In genomic region chr2:201073071-201073470, GRCh38 we compare ENCODE assay signal across 10 cellular contexts. TPM values are rescaled to one million over a fixed set of nuclear protein-coding genes. Genes with fewer than 3 reads are reported as not detected.
DNase-seq lines count a peak whose midpoint lies in the region; ATAC-seq and TF ChIP-seq lines count a peak whose summit lies in the region.
"Had no signal": no experiment of that assay in that cellular context is flagged by ENCODE, and none has a peak within 500 bp of the region (broad histone marks: within the 10 kb centered on the region; RNA-seq: fewer than 3 reads in every experiment).

No MANE protein-coding gene starts in this region.

- intact Hi-C loops in activated naive CD4-positive, alpha-beta T cell treated with anti-CD3 and anti-CD28 coated beads for 36 hours (cut with micrococcal nuclease), result loop anchor here (5.0 kb wide), 1 partner anchor 379 kb away; the partner anchor contains the start of genes STRADB and TRAK2
- intact Hi-C loops in esophagus squamous epithelium (cut with DNase I) (no loop called here), body of pancreas (cut with DNase I) (loop anchor here (10.0 kb wide), 2 partner anchors 168 to 358 kb away; no protein-coding TSS in a partner anchor)

- no peaks in the 10 kb centered on the region for H3K9me3 ChIP-seq in SJSA1 (replicated peaks)
- no peaks in the 10 kb centered on the region for H3K9me3 ChIP-seq in esophagus squamous epithelium
- H3K9me3 ChIP-seq in smooth muscle cell (replicated peaks; ENCODE audit: low read depth), result no peaks in the 10 kb centered on the region
- no peaks in the 10 kb centered on the region for H3K9me3 ChIP-seq in body of pancreas

- 54 to 56% methylated on average over 1 of the region's 1 CpG for WGBS in esophagus squamous epithelium, 2 donors
- 97% methylated on average over 1 of the region's 1 CpG for WGBS in smooth muscle cell (ENCODE audit: low lambda C conversion rate)
- 79 to 84% methylated on average over 1 of the region's 1 CpG for WGBS in body of pancreas, 2 donors

- H3K9ac ChIP-seq in smooth muscle cell (ENCODE audit: low read depth), result peak overlapping the region; percentile 88

- H3K9me3 Mint-ChIP-seq in activated naive CD4-positive, alpha-beta T cell treated with anti-CD3 and anti-CD28 coated beads for 36 hours, result no peaks in the 10 kb centered on the region
- no peaks in the 10 kb centered on the region for H3K9me3 Mint-ChIP-seq in activated naive CD4-positive, alpha-beta T cell treated with anti-CD3 and anti-CD28 coated beads, Interleukin-2, amount 50 U/mL, for 72 hours

- H4K20me1 ChIP-seq in smooth muscle cell (ENCODE audit: low read depth), result peaks cover 10% of the 10 kb centered on the region

- peaks cover 74% of the 10 kb centered on the region for H3K79me2 ChIP-seq in smooth muscle cell (ENCODE audit: low read depth)

- H2AFZ ChIP-seq in smooth muscle cell (ENCODE audit: low read depth), result no peak overlapping the region

- peaks cover 3% of the 10 kb centered on the region for H3K36me3 Mint-ChIP-seq in activated naive CD4-positive, alpha-beta T cell treated with anti-CD3 and anti-CD28 coated beads for 36 hours (ENCODE audit: low read depth)
- H3K36me3 Mint-ChIP-seq in activated naive CD4-positive, alpha-beta T cell treated with anti-CD3 and anti-CD28 coated beads, Interleukin-2, amount 50 U/mL, for 72 hours, result peaks cover 11 to 16% of the 10 kb centered on the region in 2 donors

- H3K27me3 ChIP-seq in SJSA1 (replicated peaks), result no peaks in the 10 kb centered on the region
- H3K27me3 ChIP-seq in esophagus squamous epithelium, result no peaks in the 10 kb centered on the region
- no peaks in the 10 kb centered on the region for H3K27me3 ChIP-seq in smooth muscle cell (ENCODE audit: low read depth)
- no peaks in the 10 kb centered on the region for H3K27me3 ChIP-seq in body of pancreas
- H3K27me3 ChIP-seq: cardiac muscle cell had no signal

- ATAC-seq in activated naive CD4-positive, alpha-beta T cell treated with anti-CD3 and anti-CD28 coated beads, Interleukin-2, amount 50 U/mL, for 72 hours, result no peak
- ATAC-seq in body of pancreas (no peak), GM19397 (IDR thresholded peaks at IDR 0.05; ENCODE audit: unreplicated experiment) (no peak)

- DNase-seq in activated naive CD4-positive, alpha-beta T cell treated with anti-CD3 and anti-CD28 coated beads for 36 hours, result no peak
- DNase-seq in activated naive CD4-positive, alpha-beta T cell treated with anti-CD3 and anti-CD28 coated beads, Interleukin-2, amount 50 U/mL, for 72 hours (ENCODE audit: low spot score in 2 of 2), result no peak
- peak in 1 of 2 experiments; percentile 9 for DNase-seq in SJSA1 (ENCODE audit: low read depth in 1 of 2, low spot score in 2 of 2)
- no peak for DNase-seq in esophagus squamous epithelium (lab: John Stamatoyannopoulos, UW)
- DNase-seq in smooth muscle cell (lab: John Stamatoyannopoulos, UW; ENCODE audit: unreplicated experiment), result no peak
- no peak for DNase-seq in body of pancreas
- DNase-seq in cerebellar nuclear complex (lab: John Stamatoyannopoulos, UW), result no peak
- DNase-seq: NCI-H526 had no signal

- no peaks in the 10 kb centered on the region for H3K27me3 Mint-ChIP-seq in activated naive CD4-positive, alpha-beta T cell treated with anti-CD3 and anti-CD28 coated beads for 36 hours (ENCODE audit: low read depth)

- H3F3A ChIP-seq in smooth muscle cell (ENCODE audit: low read depth), result no peaks in the 10 kb centered on the region

- peak overlapping the region; percentile 93 for H3K4me2 ChIP-seq in smooth muscle cell

- 0 out of 2 replicates have a peak, but pooled peaks cover 3% of the 10 kb centered on the region for H3K36me3 ChIP-seq in SJSA1
- no peaks in the 10 kb centered on the region for H3K36me3 ChIP-seq in esophagus squamous epithelium
- no peaks in the 10 kb centered on the region for H3K36me3 ChIP-seq in smooth muscle cell (ENCODE audit: low read depth)
- no peaks in the 10 kb centered on the region for H3K36me3 ChIP-seq in body of pancreas (replicated peaks in 1 of 2; ENCODE audit: insufficient read depth in 1 of 2, low read depth in 2 of 2)
- H3K36me3 ChIP-seq: cardiac muscle cell had no signal

- TF ChIP-seq CTCF in esophagus squamous epithelium (IDR thresholded peaks at IDR 0.05), result no peak
- TF ChIP-seq CTCF in smooth muscle cell (IDR thresholded peaks at IDR 0.05; ENCODE audit: borderline replicate concordance, insufficient read depth, poor library complexity, severe bottlenecking), result no peak
- TF ChIP-seq CTCF in body of pancreas (IDR thresholded peaks at IDR 0.05), result no peak

- H3K4me3 ChIP-seq in SJSA1 (0 out of 2 replicates have a peak overlapping the region, but pooled peaks have one; percentile 69), esophagus squamous epithelium (peak overlapping the region in 3 of 4 donors; percentile 88 to 98 (median 92)), smooth muscle cell (peak overlapping the region; percentile 87), body of pancreas (no peak overlapping the region)

- TF ChIP-seq POLR2A in esophagus squamous epithelium (IDR thresholded peaks at IDR 0.05) (no peak), body of pancreas (IDR thresholded peaks at IDR 0.05) (no peak)

- H3K4me1 ChIP-seq in SJSA1 (replicated peaks) (peaks cover 9% of the 10 kb centered on the region; the same call in 1 of the 2 replicates), esophagus squamous epithelium (peaks cover 28 to 67% (median 37%) of the 10 kb centered on the region in 3 donors), smooth muscle cell (ENCODE audit: low read depth) (peaks cover 21% of the 10 kb centered on the region), body of pancreas (peaks cover 30% of the 10 kb centered on the region)

- H3K4me3 Mint-ChIP-seq in activated naive CD4-positive, alpha-beta T cell treated with anti-CD3 and anti-CD28 coated beads for 36 hours, result peak overlapping the region; percentile 41

- H3K27ac ChIP-seq in SJSA1, result no peak overlapping the region
- no peak overlapping the region for H3K27ac ChIP-seq in esophagus squamous epithelium
- H3K27ac ChIP-seq in smooth muscle cell (ENCODE audit: low read depth), result no peak overlapping the region
- H3K27ac ChIP-seq in body of pancreas, result no peak overlapping the region
- H3K27ac ChIP-seq: cardiac muscle cell had no signal

- CTCF ChIA-PET in activated naive CD4-positive, alpha-beta T cell treated with anti-CD3 and anti-CD28 coated beads for 36 hours (lab: Charles Lee), result interaction anchor here (0.7 kb wide), 1 partner anchor 167 kb away, joined by 3 read pairs; no protein-coding TSS in a partner anchor

- peaks cover 44% of the 10 kb centered on the region for H3K4me1 Mint-ChIP-seq in activated naive CD4-positive, alpha-beta T cell treated with anti-CD3 and anti-CD28 coated beads for 36 hours (ENCODE audit: low read depth)

- no peak overlapping the region for H3K27ac Mint-ChIP-seq in activated naive CD4-positive, alpha-beta T cell treated with anti-CD3 and anti-CD28 coated beads for 36 hours
- peak overlapping the region in 1 of 2 donors; percentile 94 for H3K27ac Mint-ChIP-seq in activated naive CD4-positive, alpha-beta T cell treated with anti-CD3 and anti-CD28 coated beads, Interleukin-2, amount 50 U/mL, for 72 hours

RNA-seq across cellular contexts. Expression of gene NDUFB3, which starts 1.3 kb away (rescaled TPM):
- 100 to 1,000 TPM; 159 to 162 TPM for total RNA-seq in activated naive CD4-positive, alpha-beta T cell treated with anti-CD3 and anti-CD28 coated beads for 36 hours
- 100 to 1,000 TPM; 112 to 128 TPM for total RNA-seq in activated naive CD4-positive, alpha-beta T cell treated with anti-CD3 and anti-CD28 coated beads, Interleukin-2, amount 50 U/mL, for 72 hours
- total RNA-seq in SJSA1 (2014; rRNA removed; shearing (Covaris generic)), result 174 and 315 TPM in 2 replicates
- 100 to 1,000 TPM in 1 of 4 donors, 10 to 100 TPM in 3; 63.6 to 111 (median 77.3) TPM for total RNA-seq in esophagus squamous epithelium
- total RNA-seq in smooth muscle cell, result 88.6 and 89.0 TPM in 2 replicates
- 201 and 216 TPM in 2 replicates for polyA plus RNA-seq in smooth muscle cell
- 10 to 100 TPM; 19.8 to 31.1 TPM for total RNA-seq in body of pancreas

RNA-seq across cellular contexts. Expression of gene HYCC2, which starts 1.6 kb away (rescaled TPM):
- total RNA-seq in activated naive CD4-positive, alpha-beta T cell treated with anti-CD3 and anti-CD28 coated beads for 36 hours, result 10 to 100 TPM; 19.1 TPM
- 10 to 100 TPM; 20.1 to 42.1 TPM for total RNA-seq in activated naive CD4-positive, alpha-beta T cell treated with anti-CD3 and anti-CD28 coated beads, Interleukin-2, amount 50 U/mL, for 72 hours
- total RNA-seq in SJSA1 (2014; rRNA removed; shearing (Covaris generic)), result 6.7 and 14.8 TPM in 2 replicates
- total RNA-seq in esophagus squamous epithelium, result 10 to 100 TPM in 2 of 4 donors, 1 to 10 TPM in 2; 9.1 to 20.7 (median 11.2) TPM
- total RNA-seq in smooth muscle cell, result 15.1 and 17.9 TPM in 2 replicates
- 3.6 and 6.3 TPM in 2 replicates for polyA plus RNA-seq in smooth muscle cell
- 10 to 100 TPM in 1 of 2 donors, 1 to 10 TPM in 1; 9.3 to 24.7 TPM for total RNA-seq in body of pancreas

RNA-seq across cellular contexts. Expression of gene CFLAR, which starts 42.9 kb away (rescaled TPM):
- 100 to 1,000 TPM; 214 to 222 TPM for total RNA-seq in activated naive CD4-positive, alpha-beta T cell treated with anti-CD3 and anti-CD28 coated beads for 36 hours
- 100 to 1,000 TPM; 275 to 321 TPM for total RNA-seq in activated naive CD4-positive, alpha-beta T cell treated with anti-CD3 and anti-CD28 coated beads, Interleukin-2, amount 50 U/mL, for 72 hours
- total RNA-seq in SJSA1 (2014; rRNA removed; shearing (Covaris generic)), result 70.4 and 79.7 TPM in 2 replicates
- total RNA-seq in esophagus squamous epithelium, result 100 to 1,000 TPM in 2 of 4 donors, 10 to 100 TPM in 2; 71.9 to 132 (median 114) TPM
- total RNA-seq in smooth muscle cell, result 27.1 and 42.5 TPM in 2 replicates
- polyA plus RNA-seq in smooth muscle cell, result 16.0 and 24.0 TPM in 2 replicates
- total RNA-seq in body of pancreas, result 100 to 1,000 TPM in 1 of 2 donors, 10 to 100 TPM in 1; 83.3 to 113 TPM

Comparison
In these comparisons a context has a peak if more than half of its experiments do, and no peak if none do; other contexts are left out.
1. H3K4me3 ChIP-seq: peak in SJSA1 (single experiment), esophagus squamous epithelium (3 of 4) and smooth muscle cell (single experiment); none in body of pancreas (0 of 2).